ENCODE assay signal across 8 cellular contexts in genomic region chr2:74548919-74549684, GRCh38. TPM values are rescaled to one million over a fixed set of nuclear protein-coding genes. Genes with fewer than 3 reads are reported as not detected.
DNase-seq lines count a peak whose midpoint lies in the region; ATAC-seq, FAIRE-seq and TF ChIP-seq lines count a peak whose summit lies in the region.

No MANE protein-coding gene starts in this region.

- H3K4me3 ChIP-seq in bronchial epithelial cell (ENCODE audit: low read depth, low read length), result peak overlapping the region; percentile 52
- peak overlapping the region; percentile 66 to 73 for H3K4me3 ChIP-seq in stomach smooth muscle (ENCODE audit: low read length in 2 of 2)

- ATAC-seq in GM18870 (IDR thresholded peaks at IDR 0.05; ENCODE audit: unreplicated experiment), result no peak

- peak; percentile 54 for TF ChIP-seq POLR2A in H54 (IDR thresholded peaks at IDR 0.05; ENCODE audit: low read depth, low read length)

- H3K27ac ChIP-seq in stomach smooth muscle (ENCODE audit: low read length), result no peak overlapping the region

- FAIRE-seq in H54 (lab: Jason Lieb, UNC), result no peak
- FAIRE-seq in bronchial epithelial cell (lab: Jason Lieb, UNC), result no peak

- H3K4me1 ChIP-seq in stomach smooth muscle (ENCODE audit: control insufficient read depth, insufficient read depth, low read length), result peaks cover 31% of the 10 kb centered on the region

- H3K9ac ChIP-seq in stomach smooth muscle (ENCODE audit: low read length in 2 of 2), result peak overlapping the region; percentile 63 to 64

- no peaks in the 10 kb centered on the region for H3K36me3 ChIP-seq in bronchial epithelial cell (ENCODE audit: control insufficient read depth, insufficient read depth, low read length)
- H3K36me3 ChIP-seq in stomach smooth muscle (ENCODE audit: control insufficient read depth in 2 of 2, insufficient read depth in 2 of 2, low read length in 2 of 2), result no peaks in the 10 kb centered on the region

- H3K9me3 ChIP-seq in stomach smooth muscle (ENCODE audit: control insufficient read depth in 2 of 2, low read length in 2 of 2), result no peaks in the 10 kb centered on the region

- DNase-seq in DMS79 treated with DMSO at 0.1 percent for 48 hours (lab: John Stamatoyannopoulos, UW) (peak; percentile 56), H54 (ENCODE audit: insufficient read length, low spot score) (peak; percentile 75), NOMO-1 treated with DMSO at 0.1 percent for 48 hours (lab: John Stamatoyannopoulos, UW; ENCODE audit: unreplicated experiment) (peak; percentile 32), bronchial epithelial cell (ENCODE audit: low read depth) (peak; percentile 40), left kidney (ENCODE audit: low read depth, low spot score) (peak; percentile 86)
- DNase-seq in stimulated activated CD4-positive, alpha-beta T cell treated with anti-CD3 and anti-CD28 coated beads, Interleukin-4, amount 100 ng/mL, for 24 hours, result no peak

- H3K27me3 ChIP-seq in bronchial epithelial cell (ENCODE audit: control insufficient read depth, insufficient read depth, low read length), result no peaks in the 10 kb centered on the region
- H3K27me3 ChIP-seq in stomach smooth muscle (ENCODE audit: control insufficient read depth in 1 of 2, insufficient read depth in 2 of 2, low read length in 2 of 2), result peaks cover 0 to 21% of the 10 kb centered on the region in 2 donors

- TF ChIP-seq CTCF in bronchial epithelial cell (IDR thresholded peaks at IDR 0.05; ENCODE audit: insufficient read depth, low read length, severe bottlenecking), result no peak

RNA-seq across cellular contexts. Expression of gene LOXL3, which starts 4.6 kb away (rescaled TPM):
- 0.13 and 0.53 TPM in 2 replicates for total RNA-seq in bronchial epithelial cell

RNA-seq across cellular contexts. Expression of gene DOK1, which starts 5.4 kb away (rescaled TPM):
- total RNA-seq in bronchial epithelial cell, result 0.51 and 1.1 TPM in 2 replicates

RNA-seq across cellular contexts. Expression of gene HTRA2, which starts 19.4 kb away (rescaled TPM):
- 29.1 and 67.7 TPM in 2 replicates for total RNA-seq in bronchial epithelial cell

RNA-seq across cellular contexts. Expression of gene AUP1, which starts 19.6 kb away (rescaled TPM):
- 176 and 198 TPM in 2 replicates for total RNA-seq in bronchial epithelial cell

RNA-seq across cellular contexts. Expression of gene DQX1, which starts 23.1 kb away (rescaled TPM):
- total RNA-seq in bronchial epithelial cell, result 1.6 and 5.6 TPM in 2 replicates
